In genomic region chr12:42692749-42693148, GRCh38 we compare ENCODE assay signal across 29 cellular contexts.
DNase-seq lines count a peak whose midpoint lies in the region; ATAC-seq and TF ChIP-seq lines count a peak whose summit lies in the region.
"Had no signal": no experiment of that assay in that cellular context is flagged by ENCODE, and none has a peak within 500 bp of the region (broad histone marks: within the 10 kb centered on the region; RNA-seq: fewer than 3 reads in every experiment).

No MANE protein-coding gene starts in this region.

- H4K8ac ChIP-seq in neuronal stem cell (ENCODE audit: low read depth, low read length) = no peak overlapping the region

- no peak overlapping the region for H3K27ac Mint-ChIP-seq in CD4-positive, alpha-beta T cell
- H3K27ac Mint-ChIP-seq: activated T-helper 2 cell treated with anti-CD3 and anti-CD28 coated beads, Interferon-gamma antibody, Interleukin-2, Interleukin-4, amounts not matched to agents 10 μg/mL and 5 μg/mL and 100 μg/mL, durations not matched to agents 14 hours and 24 hours and 36 hours; brain; CD8-positive, alpha-beta T cell; stimulated activated effector memory CD8-positive, alpha-beta T cell treated with anti-CD3 and anti-CD28 coated beads, Interleukin-12 subunit alpha, Interleukin-12 subunit beta, amount 100 ng/mL, for 72 hours; T-cell had no signal

- H3K9me3 ChIP-seq in left ventricle myocardium inferior (replicated peaks) (no peaks in the 10 kb centered on the region), right cardiac atrium (ENCODE audit: control insufficient read depth, low read length) (no peaks in the 10 kb centered on the region), SJSA1 (replicated peaks) (no peaks in the 10 kb centered on the region), neuronal stem cell (replicated peaks in 1 of 2; ENCODE audit: control insufficient read depth in 2 of 2, insufficient read depth in 1 of 2, low read depth in 1 of 2, low read length in 2 of 2) (peaks cover 0 to 4% of the 10 kb centered on the region in 2 donors)
- H3K9me3 ChIP-seq in CD4-positive, alpha-beta T cell (ENCODE audit: control insufficient read depth, low read length) = no peaks in the 10 kb centered on the region
- H3K9me3 ChIP-seq: gastrocnemius medialis, prostate gland had no signal

- H2BK15ac ChIP-seq in neuronal stem cell (ENCODE audit: low read length) = no peak overlapping the region

- H3K27ac ChIP-seq in left ventricle myocardium inferior (replicated peaks) (peak overlapping the region; percentile 65), right cardiac atrium (ENCODE audit: low read length) (no peak overlapping the region), SJSA1 (peak overlapping the region; percentile 56; the same call in 1 of the 2 replicates), neuronal stem cell (replicated peaks; ENCODE audit: low read length) (no peak overlapping the region)
- no peak overlapping the region for H3K27ac ChIP-seq in CD4-positive, alpha-beta T cell (ENCODE audit: low read depth, low read length)
- H3K27ac ChIP-seq: hepatocyte, prostate gland, WERI-Rb-1 had no signal

- POLR2A ChIA-PET in CD4-positive, alpha-beta T cell (lab: Charles Lee) = no interaction called here

- H4K91ac ChIP-seq in neuronal stem cell (ENCODE audit: low read depth, low read length, poor library complexity) = no peak overlapping the region

- peaks cover 9% of the 10 kb centered on the region for H3K9me3 Mint-ChIP-seq in CD4-positive, alpha-beta T cell
- H3K9me3 Mint-ChIP-seq: CD8-positive, alpha-beta T cell had no signal

- H2BK5ac ChIP-seq in neuronal stem cell (ENCODE audit: low read length) = no peak overlapping the region

- H3K4ac ChIP-seq in neuronal stem cell (ENCODE audit: low read length) = no peak overlapping the region

- no peak overlapping the region for H3K4me3 Mint-ChIP-seq in CD4-positive, alpha-beta T cell
- H3K4me3 Mint-ChIP-seq: brain; CD8-positive, alpha-beta T cell; neural crest cell; stimulated activated effector memory CD8-positive, alpha-beta T cell treated with anti-CD3 and anti-CD28 coated beads, Interleukin-12 subunit alpha, Interleukin-12 subunit beta, amount 100 ng/mL, for 72 hours; T-cell had no signal

- H3K27me3 ChIP-seq in left ventricle myocardium inferior (ENCODE audit: low read depth) (no peaks in the 10 kb centered on the region), right cardiac atrium (ENCODE audit: control insufficient read depth, insufficient read depth) (no peaks in the 10 kb centered on the region), SJSA1 (replicated peaks) (no peaks in the 10 kb centered on the region), neuronal stem cell (ENCODE audit: control insufficient read depth in 3 of 3, insufficient read depth in 3 of 3, low read depth in 1 of 3, low read length in 3 of 3) (no peaks in the 10 kb centered on the region)
- no peaks in the 10 kb centered on the region for H3K27me3 ChIP-seq in CD4-positive, alpha-beta T cell (ENCODE audit: control insufficient read depth, insufficient read depth, low read length)
- H3K27me3 ChIP-seq: gastrocnemius medialis, hepatocyte had no signal

- H3K23ac ChIP-seq in neuronal stem cell (ENCODE audit: low read depth, low read length, poor library complexity) = no peak overlapping the region

- no peaks in the 10 kb centered on the region for H3K27me3 Mint-ChIP-seq in CD4-positive, alpha-beta T cell
- H3K27me3 Mint-ChIP-seq: brain, T-cell had no signal

- no peak overlapping the region for H3K18ac ChIP-seq in neuronal stem cell (ENCODE audit: low read length)

- no peaks in the 10 kb centered on the region for H3K4me1 Mint-ChIP-seq in CD4-positive, alpha-beta T cell (ENCODE audit: low read depth)
- H3K4me1 Mint-ChIP-seq: brain; stimulated activated effector memory CD8-positive, alpha-beta T cell treated with anti-CD3 and anti-CD28 coated beads, Interleukin-12 subunit alpha, Interleukin-12 subunit beta, amount 100 ng/mL, for 72 hours had no signal

- no peaks in the 10 kb centered on the region for H3K36me3 ChIP-seq in left ventricle myocardium inferior
- H3K36me3 ChIP-seq in SJSA1 = no peaks in the 10 kb centered on the region
- no peaks in the 10 kb centered on the region for H3K36me3 ChIP-seq in neuronal stem cell (replicated peaks in 1 of 2; ENCODE audit: control insufficient read depth in 2 of 2, insufficient read depth in 2 of 2, low read length in 2 of 2)
- H3K36me3 ChIP-seq: gastrocnemius medialis, prostate gland, WERI-Rb-1 had no signal

- peak overlapping the region; percentile 53 for H3K4me3 ChIP-seq in left ventricle myocardium inferior
- H3K4me3 ChIP-seq in right cardiac atrium (ENCODE audit: low read length) = no peak overlapping the region
- H3K4me3 ChIP-seq in SJSA1 = peak overlapping the region; percentile 43
- no peak overlapping the region for H3K4me3 ChIP-seq in neuronal stem cell (ENCODE audit: low read length in 2 of 2)
- H3K4me3 ChIP-seq: hepatocyte, prostate gland had no signal

- no peak overlapping the region for H2AK5ac ChIP-seq in neuronal stem cell (ENCODE audit: low read depth, low read length)

- CTCF ChIA-PET in CD4-positive, alpha-beta T cell (lab: Charles Lee) = no interaction called here

- H3K36me3 Mint-ChIP-seq in CD4-positive, alpha-beta T cell (ENCODE audit: low read depth) = no peaks in the 10 kb centered on the region
- H3K36me3 Mint-ChIP-seq: brain; CD8-positive, alpha-beta T cell; stimulated activated effector memory CD8-positive, alpha-beta T cell treated with anti-CD3 and anti-CD28 coated beads, Interleukin-12 subunit alpha, Interleukin-12 subunit beta, amount 100 ng/mL, for 72 hours; T-cell had no signal

- H3K4me1 ChIP-seq in left ventricle myocardium inferior (peaks cover 15% of the 10 kb centered on the region), right cardiac atrium (ENCODE audit: control insufficient read depth, insufficient read depth, low read length) (peaks cover 3% of the 10 kb centered on the region), SJSA1 (replicated peaks) (0 out of 2 replicates have a peak, but pooled peaks cover 5% of the 10 kb centered on the region), neuronal stem cell (ENCODE audit: control insufficient read depth in 2 of 2, insufficient read depth in 1 of 2, low read depth in 1 of 2, low read length in 2 of 2) (no peaks in the 10 kb centered on the region)
- H3K4me1 ChIP-seq: gastrocnemius medialis, prostate gland had no signal

- DNase-seq in left ventricle myocardium inferior (no peak), right cardiac atrium (no peak), SJSA1 (ENCODE audit: low read depth in 1 of 2, low spot score in 2 of 2) (peak in 1 of 2 experiments; percentile 5), neuronal stem cell (ENCODE audit: low spot score) (no peak), cerebellum (ENCODE audit: low spot score) (no peak)
- no peak for DNase-seq in CD4-positive, alpha-beta T cell
- DNase-seq: activated CD4-positive, alpha-beta T cell treated with anti-CD3 and anti-CD28 coated beads for 48 hours; activated CD8-positive, alpha-beta memory T cell treated with anti-CD3 and anti-CD28 coated beads for 24 hours; activated naive CD4-positive, alpha-beta T cell treated with anti-CD3 and anti-CD28 coated beads, Interleukin-2, amount 50 U/mL, for 16 hours; activated T-cell treated with anti-CD3 and anti-CD28 coated beads for 4 hours; amniotic stem cell; CD8-positive, alpha-beta T cell; cerebellar nuclear complex; DMS 273 treated with DMSO at 0.1 percent for 48 hours; gastrocnemius medialis; HCEC 1CT; IMR-90; NCI-H1048; NCI-H1694 treated with DMSO at 0.1 percent for 48 hours; T-cell; WERI-Rb-1 had no signal

- no peak overlapping the region for H3K4me2 ChIP-seq in neuronal stem cell (ENCODE audit: insufficient read depth, low read length, poor library complexity, severe bottlenecking)
- H3K4me2 ChIP-seq: hepatocyte had no signal

- H3K79me1 ChIP-seq in neuronal stem cell (ENCODE audit: low read depth, low read length) = no peaks in the 10 kb centered on the region

- H2AFZ ChIP-seq in neuronal stem cell (ENCODE audit: low read length) = peak overlapping the region; percentile 20
- H2AFZ ChIP-seq: hepatocyte had no signal

- no peak overlapping the region for H3K14ac ChIP-seq in neuronal stem cell (ENCODE audit: low read length)

- no peak overlapping the region for H2BK120ac ChIP-seq in neuronal stem cell (ENCODE audit: low read depth, low read length)

- no peak for ATAC-seq in right cardiac atrium
- no peak for ATAC-seq in HG03135 (IDR thresholded peaks at IDR 0.05; ENCODE audit: unreplicated experiment)
- no peak for ATAC-seq in CD4-positive, alpha-beta T cell (ENCODE audit: poor library complexity)
- ATAC-seq in GM19395 (IDR thresholded peaks at IDR 0.05; ENCODE audit: unreplicated experiment) = no peak
- ATAC-seq: CD8-positive, alpha-beta T cell; stimulated activated effector memory CD8-positive, alpha-beta T cell treated with anti-CD3 and anti-CD28 coated beads, Interleukin-12 subunit alpha, Interleukin-12 subunit beta, amount 100 ng/mL, for 72 hours; T-cell had no signal

- TF ChIP-seq CTCF in left ventricle myocardium inferior (IDR thresholded peaks at IDR 0.05; ENCODE audit: borderline replicate concordance) = no peak
- no peak for TF ChIP-seq CTCF in CD4-positive, alpha-beta T cell (IDR thresholded peaks at IDR 0.05)

- H2BK12ac ChIP-seq in neuronal stem cell (ENCODE audit: low read length) = no peak overlapping the region

- no peak overlapping the region for H3K9ac ChIP-seq in neuronal stem cell (ENCODE audit: low read depth, low read length, poor library complexity)

- intact Hi-C loops in left ventricle myocardium inferior (cut with micrococcal nuclease) (no loop called here), right cardiac atrium (cut with DNase I) (no loop called here)
- intact Hi-C loops in CD4-positive, alpha-beta T cell (cut with DNase I, micrococcal nuclease) = no loop called here

Comparison
In these comparisons a context has a peak if more than half of its experiments do, and no peak if none do; other contexts are left out.
1. H3K27ac ChIP-seq: peak in left ventricle myocardium inferior (single experiment) and SJSA1 (single experiment); none in right cardiac atrium (single experiment), neuronal stem cell (single experiment) and CD4-positive, alpha-beta T cell (single experiment).
2. H3K4me3 ChIP-seq: peak in left ventricle myocardium inferior (single experiment) and SJSA1 (single experiment); none in right cardiac atrium (single experiment) and neuronal stem cell (0 of 2).